ENCODE assay signal across 8 cellular contexts in genomic region chr3:29759443-29760033, GRCh38.
DNase-seq lines count a peak whose midpoint lies in the region; ATAC-seq and TF ChIP-seq lines count a peak whose summit lies in the region.
"Had no signal": no experiment of that assay in that cellular context is flagged by ENCODE, and none has a peak within 500 bp of the region (broad histone marks: within the 10 kb centered on the region; RNA-seq: fewer than 3 reads in every experiment).

No MANE protein-coding gene starts in this region.

- POLR2A ChIA-PET in activated CD4-positive, alpha-beta T cell treated with anti-CD3 and anti-CD28 coated beads for 36 hours (lab: Charles Lee), result no interaction called here

- no peak overlapping the region for H3K27ac Mint-ChIP-seq in activated T-cell treated with anti-CD3 and anti-CD28 coated beads, Interleukin-2, amount 50 U/mL, for 72 hours
- H3K27ac Mint-ChIP-seq in activated CD4-positive, alpha-beta T cell treated with anti-CD3 and anti-CD28 coated beads for 36 hours, result no peak overlapping the region

- in situ Hi-C loops in KBM-7 (cut with MboI; ENCODE audit: low pct_unique_long_range_greater_than_20kb, low sequenced_read_pairs), result no loop called here

- H3K4me3 ChIP-seq in thyroid gland (replicated peaks in 1 of 3), result no peak overlapping the region

- no peak overlapping the region for H3K4me3 Mint-ChIP-seq in activated T-cell treated with anti-CD3 and anti-CD28 coated beads, Interleukin-2, amount 50 U/mL, for 72 hours
- H3K4me3 Mint-ChIP-seq in activated CD4-positive, alpha-beta T cell treated with anti-CD3 and anti-CD28 coated beads for 36 hours, result no peak overlapping the region

- no peaks in the 10 kb centered on the region for H3K36me3 Mint-ChIP-seq in activated T-cell treated with anti-CD3 and anti-CD28 coated beads, Interleukin-2, amount 50 U/mL, for 72 hours (ENCODE audit: insufficient read depth in 2 of 2)
- H3K36me3 Mint-ChIP-seq in activated CD4-positive, alpha-beta T cell treated with anti-CD3 and anti-CD28 coated beads for 36 hours (ENCODE audit: low read depth), result no peaks in the 10 kb centered on the region

- no peaks in the 10 kb centered on the region for H3K9me3 Mint-ChIP-seq in activated T-cell treated with anti-CD3 and anti-CD28 coated beads, Interleukin-2, amount 50 U/mL, for 72 hours
- H3K9me3 Mint-ChIP-seq in activated CD4-positive, alpha-beta T cell treated with anti-CD3 and anti-CD28 coated beads for 36 hours (ENCODE audit: low read depth), result no peaks in the 10 kb centered on the region

- 67 to 70% methylated on average over 9 of the region's 9 CpGs for WGBS in thyroid gland, 2 donors

- no peaks in the 10 kb centered on the region for H3K9me3 ChIP-seq in thyroid gland

- H3K27me3 ChIP-seq in thyroid gland, result no peaks in the 10 kb centered on the region

- no peak for TF ChIP-seq CTCF in thyroid gland (IDR thresholded peaks at IDR 0.05)

- no peak for ATAC-seq in activated T-cell treated with anti-CD3 and anti-CD28 coated beads, Interleukin-2, amount 50 U/mL, for 72 hours (replicated peaks in 1 of 2)
- ATAC-seq in activated CD4-positive, alpha-beta T cell treated with anti-CD3 and anti-CD28 coated beads for 36 hours, result no peak

- CTCF ChIA-PET in activated CD4-positive, alpha-beta T cell treated with anti-CD3 and anti-CD28 coated beads for 36 hours (lab: Charles Lee), result interaction anchor here (0.7 to 1.0 kb wide), 2 partner anchors 28 to 242 kb away, joined by 3 read pairs; no protein-coding TSS in a partner anchor

- peaks cover under 1% of the 10 kb centered on the region for H3K4me1 Mint-ChIP-seq in activated T-cell treated with anti-CD3 and anti-CD28 coated beads, Interleukin-2, amount 50 U/mL, for 72 hours (ENCODE audit: low read depth)
- no peaks in the 10 kb centered on the region for H3K4me1 Mint-ChIP-seq in activated CD4-positive, alpha-beta T cell treated with anti-CD3 and anti-CD28 coated beads for 36 hours

- H3K27ac ChIP-seq in thyroid gland, result peak overlapping the region; percentile 57 to 82 (median 79)

- H3K27me3 Mint-ChIP-seq in activated T-cell treated with anti-CD3 and anti-CD28 coated beads, Interleukin-2, amount 50 U/mL, for 72 hours (ENCODE audit: low read depth), result peaks cover 16% of the 10 kb centered on the region
- peaks cover 2% of the 10 kb centered on the region for H3K27me3 Mint-ChIP-seq in activated CD4-positive, alpha-beta T cell treated with anti-CD3 and anti-CD28 coated beads for 36 hours

- peak; percentile 45 for DNase-seq in NCI-H128 (lab: John Stamatoyannopoulos, UW; ENCODE audit: unreplicated experiment)
- DNase-seq in astrocyte of the hippocampus (ENCODE audit: low read depth, low spot score), result peak; percentile 62
- DNase-seq in kidney tubule cell (ENCODE audit: low spot score), result peak; percentile 69
- peak in 1 of 2 donors; percentile 29 for DNase-seq in thyroid gland
- no peak for DNase-seq in activated T-cell treated with anti-CD3 and anti-CD28 coated beads, Interleukin-2, amount 50 U/mL, for 72 hours
- no peak for DNase-seq in activated CD4-positive, alpha-beta T cell treated with anti-CD3 and anti-CD28 coated beads for 36 hours
- no peak for DNase-seq in KBM-7
- DNase-seq: posterior cingulate gyrus had no signal

- no peak for TF ChIP-seq POLR2A in thyroid gland (IDR thresholded peaks at IDR 0.05)

- peaks cover 47 to 61% of the 10 kb centered on the region in 2 donors for H3K4me1 ChIP-seq in thyroid gland

- H3K36me3 ChIP-seq in thyroid gland, result no peaks in the 10 kb centered on the region

- intact Hi-C loops in thyroid gland (cut with DNase I), result loop anchor here (10.0 kb wide), 1 partner anchor 245 kb away; no protein-coding TSS in a partner anchor
- intact Hi-C loops in activated CD4-positive, alpha-beta T cell treated with anti-CD3 and anti-CD28 coated beads for 36 hours (cut with DNase I, micrococcal nuclease), result no loop called here

Comparison
In these comparisons a context has a peak if more than half of its experiments do, and no peak if none do; other contexts are left out.
1. DNase-seq: peak in NCI-H128 (single experiment), astrocyte of the hippocampus (single experiment) and kidney tubule cell (single experiment); none in activated T-cell treated with anti-CD3 and anti-CD28 coated beads, Interleukin-2, amount 50 U/mL, for 72 hours (0 of 2), activated CD4-positive, alpha-beta T cell treated with anti-CD3 and anti-CD28 coated beads for 36 hours (single experiment) and KBM-7 (single experiment).